In genomic region chr16:72561-73537, GRCh38 we compare ENCODE assay signal across 8 cellular contexts. TPM values are rescaled to one million over a fixed set of nuclear protein-coding genes. Genes with fewer than 3 reads are reported as not detected.
DNase-seq lines count a peak whose midpoint lies in the region; ATAC-seq and TF ChIP-seq lines count a peak whose summit lies in the region.

Gene RHBDF1, minus strand, starts transcription at chr16:72631. Its CDS starts 7,616 bp downstream, at chr16:65015.

- H3K9ac ChIP-seq in NT2/D1 (ENCODE audit: insufficient read length, low read depth) = peak within 1 kb of the TSS; percentile 94

- H3K9me3 ChIP-seq in NT2/D1 (ENCODE audit: insufficient read depth, low read length) (no peaks in the 10 kb centered on the region), stomach (no peaks in the 10 kb centered on the region)

- H3K4me1 ChIP-seq in NT2/D1 (ENCODE audit: insufficient read depth, insufficient read length) (peaks cover 76% of the 10 kb centered on the region), stomach (peaks cover 51 to 86% (median 77%) of the 10 kb centered on the region in 4 donors)

- TF ChIP-seq EP300 in stomach (IDR thresholded peaks at IDR 0.05) = no peak

- H3K27ac ChIP-seq in coronary artery = peak within 1 kb of the TSS; percentile 87 to 100
- peak within 1 kb of the TSS; percentile 48 to 96 (median 89) for H3K27ac ChIP-seq in stomach

- no peak for ATAC-seq in GM18502 (IDR thresholded peaks at IDR 0.05; ENCODE audit: poor library complexity, unreplicated experiment)

- DNase-seq in GM10248 (ENCODE audit: extremely low spot score) (peak; percentile 59), NT2/D1 (ENCODE audit: low read depth, low spot score) (no peak), coronary artery (ENCODE audit: low spot score) (no peak), left kidney (ENCODE audit: low read depth, low spot score) (peak; percentile 86), stomach (peak; percentile 69), cerebellar nuclear complex (lab: John Stamatoyannopoulos, UW) (no peak)
- DNase-seq in effector CD4-positive, alpha-beta T cell = no peak

- POLR2A ChIA-PET in GM10248 (lab: Yijun Ruan, JAX) = no interaction called here

- 14 to 32% (median 25%) methylated on average over 37 to 62 of the region's 62 CpGs for WGBS in stomach, 5 donors

- H3K27me3 ChIP-seq in NT2/D1 (ENCODE audit: insufficient read depth, insufficient read length) (no peaks in the 10 kb centered on the region), stomach (peaks cover 0 to 28% (median 0%) of the 10 kb centered on the region in 3 donors)

- TF ChIP-seq POLR2A in stomach (IDR thresholded peaks at IDR 0.05) = no peak

- H3K4me3 ChIP-seq in NT2/D1 (ENCODE audit: insufficient read length, low read depth) (peak within 1 kb of the TSS; percentile 81), coronary artery (peak within 1 kb of the TSS; percentile 86), stomach (peak within 1 kb of the TSS; percentile 57 to 73 (median 68))

- intact Hi-C loops in stomach (cut with DNase I; ENCODE audit: low total_unique reads) = no loop called here

- no peak for TF ChIP-seq CTCF in GM10248 (IDR thresholded peaks at IDR 0.05; ENCODE audit: control extremely low read depth, extremely low read depth, low read depth, missing control alignments)
- no peak for TF ChIP-seq CTCF in coronary artery (IDR thresholded peaks at IDR 0.05)
- TF ChIP-seq CTCF in stomach (IDR thresholded peaks at IDR 0.05) = no peak

- peaks cover 33% of the 10 kb centered on the region for H3K36me3 ChIP-seq in NT2/D1 (ENCODE audit: insufficient read depth, insufficient read length, low read length)
- H3K36me3 ChIP-seq in stomach = no peaks in the 10 kb centered on the region

- CTCF ChIA-PET in GM10248 (lab: Yijun Ruan, JAX) = interaction anchor here (1.2 to 32.8 kb wide), 4 partner anchors 9 to 34 kb away, joined by 3 to 701 read pairs (median 14); no protein-coding TSS in a partner anchor

RNA-seq across cellular contexts. Expression of gene RHBDF1, which starts in this region (rescaled TPM):
- total RNA-seq in stomach = 100 to 1,000 TPM in 1 of 5 donors, 10 to 100 TPM in 4; 13.4 to 185 (median 30.4) TPM
- polyA plus RNA-seq in stomach = 10 to 100 TPM; 10.2 to 38.3 (median 15.3) TPM

Comparison
In these comparisons a context has a peak if more than half of its experiments do, and no peak if none do; other contexts are left out.
1. DNase-seq: peak in GM10248 (single experiment), left kidney (single experiment) and stomach (single experiment); none in NT2/D1 (single experiment), coronary artery (single experiment), cerebellar nuclear complex (0 of 2) and effector CD4-positive, alpha-beta T cell (single experiment).
2. Peak in every context shown above with its lines, with median percentiles within 50 percentile points of each other: H3K4me3 ChIP-seq.